Comparison of ENCODE assay signal across 19 cellular contexts in the genomic region with DNA sequence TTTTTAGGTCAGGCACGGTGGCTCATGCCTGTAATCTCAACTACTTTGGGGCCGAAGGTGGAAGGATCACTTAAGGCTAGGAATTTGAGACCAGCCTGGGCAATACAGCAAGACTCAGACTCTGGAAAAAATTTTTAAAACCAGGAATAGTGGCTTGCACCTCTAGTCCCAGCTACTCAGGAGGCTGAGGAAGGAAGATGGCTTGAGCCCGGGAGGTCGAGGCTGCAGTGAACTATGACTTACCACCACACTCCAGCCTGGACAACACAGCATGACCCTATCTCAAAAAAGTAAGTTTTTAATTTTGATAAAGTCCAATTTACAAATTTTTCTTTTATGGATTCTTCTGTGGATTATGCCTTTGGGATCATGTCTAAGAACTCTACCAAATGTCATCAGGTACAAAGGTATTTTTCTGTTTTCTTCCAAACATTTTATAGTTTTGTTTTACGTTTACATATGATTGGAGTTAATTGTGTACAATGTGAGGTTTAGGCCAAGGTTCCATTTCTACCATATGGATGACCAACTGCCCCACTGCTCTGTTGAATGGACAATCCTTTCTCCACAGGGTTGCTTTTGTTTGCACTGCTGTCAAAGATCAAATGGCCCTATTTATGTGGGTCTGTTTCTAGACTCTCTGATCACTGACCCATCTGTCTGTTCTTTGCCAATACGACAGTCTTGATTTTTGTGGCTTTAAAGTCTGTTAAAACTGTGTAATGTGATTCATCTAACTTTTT. TPM values are rescaled to one million over a fixed set of nuclear protein-coding genes. Genes with fewer than 3 reads are reported as not detected.
DNase-seq lines count a peak whose midpoint lies in the region; ATAC-seq and TF ChIP-seq lines count a peak whose summit lies in the region.
"Had no signal": no experiment of that assay in that cellular context is flagged by ENCODE, and none has a peak within 500 bp of the region (broad histone marks: within the 10 kb centered on the region; RNA-seq: fewer than 3 reads in every experiment).

No MANE protein-coding gene starts in this region.

- ATAC-seq in stimulated activated naive CD8-positive, alpha-beta T cell treated with anti-CD3 and anti-CD28 coated beads, Interleukin-15, Interleukin-2, amounts not matched to agents 100 U/mL and 50 U/mL, for 24 hours = no peak
- no peak for ATAC-seq in Panc1
- ATAC-seq in aorta (ENCODE audit: low FRiP score) = no peak
- no peak for ATAC-seq in GM23338
- ATAC-seq: left colon; stimulated activated memory B cell treated with anti-CD40 and anti-IgM and Interleukin-4, amounts not matched to agents 10 μg/mL and 1 μg/mL and 100 μg/mL, for 72 hours had no signal

- H3K4me1 ChIP-seq in Panc1 (ENCODE audit: control insufficient read depth, insufficient read depth, low read length) (no peaks in the 10 kb centered on the region; the same call in none of the 2 replicates), aorta (ENCODE audit: control insufficient read depth in 1 of 2, insufficient read depth in 2 of 2, low read length in 2 of 2) (peaks cover 0 to 2% of the 10 kb centered on the region in 2 donors), GM23338 (ENCODE audit: insufficient read depth) (peaks cover 16% of the 10 kb centered on the region; the same call in 1 of the 2 replicates), tibial artery (peaks cover 4 to 38% (median 17%) of the 10 kb centered on the region in 4 donors)

- no peak overlapping the region for H3K4me3 ChIP-seq in Panc1 (ENCODE audit: low read depth in 2 of 2, low read length in 2 of 2)
- H3K4me3 ChIP-seq in aorta (ENCODE audit: low read length in 2 of 2) = no peak overlapping the region
- no peak overlapping the region for H3K4me3 ChIP-seq in GM23338
- H3K4me3 ChIP-seq in tibial artery = no peak overlapping the region
- H3K4me3 ChIP-seq: transverse colon had no signal

- no peaks in the 10 kb centered on the region for H3K9me3 Mint-ChIP-seq in stimulated activated naive CD8-positive, alpha-beta T cell treated with anti-CD3 and anti-CD28 coated beads, Interleukin-15, Interleukin-2, amounts not matched to agents 100 ng/mL and 50 ng/mL, for 24 hours
- H3K9me3 Mint-ChIP-seq in immature natural killer cell (no peaks in the 10 kb centered on the region), GM23338 (peaks cover 9% of the 10 kb centered on the region)

- peaks cover 70% of the 10 kb centered on the region for H3K4me1 Mint-ChIP-seq in stimulated activated naive CD8-positive, alpha-beta T cell treated with anti-CD3 and anti-CD28 coated beads, Interleukin-15, Interleukin-2, amounts not matched to agents 100 ng/mL and 50 ng/mL, for 24 hours (ENCODE audit: low read depth)
- H3K4me1 Mint-ChIP-seq in immature natural killer cell (peaks cover 74 to 76% of the 10 kb centered on the region in 2 donors), GM23338 (peaks cover 16% of the 10 kb centered on the region)

- peaks cover 66% of the 10 kb centered on the region for H3K36me3 Mint-ChIP-seq in stimulated activated naive CD8-positive, alpha-beta T cell treated with anti-CD3 and anti-CD28 coated beads, Interleukin-15, Interleukin-2, amounts not matched to agents 100 ng/mL and 50 ng/mL, for 24 hours (ENCODE audit: low read depth)
- peaks cover 11 to 29% (median 16%) of the 10 kb centered on the region in 3 donors for H3K36me3 Mint-ChIP-seq in immature natural killer cell
- peaks cover 75% of the 10 kb centered on the region for H3K36me3 Mint-ChIP-seq in GM23338 (ENCODE audit: low read depth)

- peaks cover 88% of the 10 kb centered on the region for H3K79me2 ChIP-seq in GM23338 (replicated peaks; ENCODE audit: insufficient read depth)

- TSS peak; percentile 55 for BruUV-seq in Panc1 (replicated peaks; lab: Mats Ljungman, UMichigan)

- peak overlapping the region; percentile 70 for H3K27ac Mint-ChIP-seq in stimulated activated naive CD8-positive, alpha-beta T cell treated with anti-CD3 and anti-CD28 coated beads, Interleukin-15, Interleukin-2, amounts not matched to agents 100 ng/mL and 50 ng/mL, for 24 hours
- H3K27ac Mint-ChIP-seq in immature natural killer cell (peak overlapping the region in 5 of 6 donors; percentile 18 to 79 (median 55)), GM23338 (no peak overlapping the region)
- H3K27ac Mint-ChIP-seq: stimulated activated memory B cell treated with anti-CD40 and anti-IgM and Interleukin-4, amounts not matched to agents 10 μg/mL and 1 μg/mL and 100 μg/mL, for 72 hours had no signal

- H2AFZ ChIP-seq in GM23338 = no peak overlapping the region

- POLR2A ChIA-PET in Panc1 (lab: Charles Lee) = interaction anchor here (0.7 kb wide), 1 partner anchor 55 kb away, joined by 3 read pairs; no protein-coding TSS in a partner anchor

- H3F3A ChIP-seq in GM23338 (replicated peaks; ENCODE audit: low read depth) = peaks cover 33% of the 10 kb centered on the region

- H3K36me3 ChIP-seq in Panc1 (ENCODE audit: control insufficient read depth, insufficient read depth, low read length) (peaks cover 2% of the 10 kb centered on the region), aorta (ENCODE audit: control insufficient read depth in 1 of 2, insufficient read depth in 2 of 2, low read length in 1 of 2) (peaks cover 3 to 11% of the 10 kb centered on the region in 2 donors), GM23338 (ENCODE audit: insufficient read depth) (peaks cover 40% of the 10 kb centered on the region), tibial artery (peaks cover 61 to 74% (median 71%) of the 10 kb centered on the region in 3 donors)

- CTCF ChIA-PET in Panc1 (lab: Charles Lee) = no interaction called here

- intact Hi-C loops in Panc1 (cut with micrococcal nuclease; ENCODE audit: unreplicated experiment) (no loop called here), aorta (cut with DNase I) (no loop called here), tibial artery (cut with DNase I; ENCODE audit: low total_unique reads) (no loop called here)

- in situ Hi-C loops in Panc1 (cut with HindIII; ENCODE audit: low pct_unique_long_range_greater_than_20kb, low sequenced_read_pairs) = no loop called here

- H4K20me1 ChIP-seq in GM23338 (replicated peaks; ENCODE audit: insufficient read depth) = peaks cover 52% of the 10 kb centered on the region

- 95% methylated on average over 6 of the region's 6 CpGs for WGBS in aorta, 2 donors

- H3K27me3 ChIP-seq in Panc1 (ENCODE audit: control insufficient read depth, insufficient read depth, low read length) (no peaks in the 10 kb centered on the region), aorta (ENCODE audit: control insufficient read depth in 1 of 2, insufficient read depth in 2 of 2, low read length in 1 of 2) (no peaks in the 10 kb centered on the region), GM23338 (ENCODE audit: insufficient read depth) (no peaks in the 10 kb centered on the region), tibial artery (no peaks in the 10 kb centered on the region)
- H3K27me3 ChIP-seq: transverse colon had no signal

- TF ChIP-seq CTCF in Panc1 (IDR thresholded peaks at IDR 0.05) (no peak), GM23338 (conservative IDR thresholded peaks at IDR 0.05; ENCODE audit: low read depth in 2 of 2) (no peak), tibial artery (IDR thresholded peaks at IDR 0.05) (no peak)

- no peak overlapping the region for H3K4me2 ChIP-seq in GM23338

- H3K9me2 ChIP-seq in GM23338 (ENCODE audit: insufficient read depth) = no peaks in the 10 kb centered on the region

- no peak overlapping the region for H3K4me3 Mint-ChIP-seq in stimulated activated naive CD8-positive, alpha-beta T cell treated with anti-CD3 and anti-CD28 coated beads, Interleukin-15, Interleukin-2, amounts not matched to agents 100 ng/mL and 50 ng/mL, for 24 hours
- H3K4me3 Mint-ChIP-seq in immature natural killer cell (peak overlapping the region in 3 of 5 donors; percentile 1 to 38 (median 1)), GM23338 (no peak overlapping the region)
- H3K4me3 Mint-ChIP-seq: stimulated activated memory B cell treated with anti-CD40 and anti-IgM and Interleukin-4, amounts not matched to agents 10 μg/mL and 1 μg/mL and 100 μg/mL, for 72 hours had no signal

- H3K9me3 ChIP-seq in Panc1 (ENCODE audit: control insufficient read depth, insufficient read depth, low read depth, low read length) = no peaks in the 10 kb centered on the region
- peaks cover 8% of the 10 kb centered on the region for H3K9me3 ChIP-seq in aorta (ENCODE audit: control insufficient read depth, low read length)
- H3K9me3 ChIP-seq in tibial artery = peaks cover 0 to 40% (median 12%) of the 10 kb centered on the region in 3 donors
- H3K9me3 ChIP-seq: transverse colon had no signal

- no peak for DNase-seq in stimulated activated naive CD8-positive, alpha-beta T cell treated with anti-CD3 and anti-CD28 coated beads, Interleukin-15, Interleukin-2, amounts not matched to agents 100 U/mL and 50 U/mL, for 24 hours
- DNase-seq in Panc1 (ENCODE audit: low read depth, low spot score) (no peak), immature natural killer cell (no peak), aorta (peak; percentile 1 to 9), GM23338 (ENCODE audit: low spot score) (no peak), substantia nigra (lab: John Stamatoyannopoulos, UW) (no peak), tibial artery (no peak)
- DNase-seq: activated naive CD4-positive, alpha-beta T cell treated with anti-CD3 and anti-CD28 coated beads, Interleukin-2, amount 50 U/mL, for 16 hours; COR-L47; effector memory CD4-positive, alpha-beta T cell; HCEC 1CT; left colon; NCI-H2107; NCI-H524; transverse colon had no signal

- H3K27me3 Mint-ChIP-seq in stimulated activated naive CD8-positive, alpha-beta T cell treated with anti-CD3 and anti-CD28 coated beads, Interleukin-15, Interleukin-2, amounts not matched to agents 100 ng/mL and 50 ng/mL, for 24 hours = no peaks in the 10 kb centered on the region
- H3K27me3 Mint-ChIP-seq in immature natural killer cell (ENCODE audit: low read depth in 3 of 3) (peaks cover 9 to 16% (median 11%) of the 10 kb centered on the region in 3 donors), GM23338 (ENCODE audit: insufficient read depth, low read depth, poor library complexity) (peaks cover 22% of the 10 kb centered on the region)
- H3K27me3 Mint-ChIP-seq: stimulated activated memory B cell treated with anti-CD40 and anti-IgM and Interleukin-4, amounts not matched to agents 10 μg/mL and 1 μg/mL and 100 μg/mL, for 72 hours had no signal

- no peak overlapping the region for H3K27ac ChIP-seq in Panc1 (ENCODE audit: low read length)
- H3K27ac ChIP-seq in aorta (ENCODE audit: low read depth in 1 of 2, low read length in 2 of 2) = no peak overlapping the region
- H3K27ac ChIP-seq in GM23338 (ENCODE audit: low read depth) = no peak overlapping the region
- no peak overlapping the region for H3K27ac ChIP-seq in substantia nigra (ENCODE audit: low read depth, low read length, poor library complexity, severe bottlenecking)
- no peak overlapping the region for H3K27ac ChIP-seq in tibial artery
- H3K27ac ChIP-seq: transverse colon had no signal

RNA-seq across cellular contexts. Expression of gene CPLX1, which starts 48.2 kb away (rescaled TPM):
- total RNA-seq in Panc1 (2021; ENCODE audit: unreplicated experiment) = 6.7 TPM
- 15.0 TPM for polyA plus RNA-seq in Panc1 (2012; ENCODE audit: insufficient read length)
- polyA plus RNA-seq in immature natural killer cell = not detected
- total RNA-seq in aorta = 10 to 100 TPM in 1 of 2 donors, 1 to 10 TPM in 1; 5.2 to 13.7 TPM
- polyA plus RNA-seq in aorta = under 1 TPM; 0.13 to 0.50 TPM
- total RNA-seq in GM23338 (2014; rRNA removed; shearing (Covaris generic)) = 0.58 and 0.97 TPM in 2 replicates
- polyA plus RNA-seq in GM23338 (2016; fragmentation: Nextera tagmentation; extraction: Ambion mirVana) = 0.86 and 1.1 TPM in 2 replicates
- total RNA-seq: Daoy, M059J had no signal

Comparison
In these comparisons a context has a peak if more than half of its experiments do, and no peak if none do; other contexts are left out.
1. H3K4me3 Mint-ChIP-seq: peak in immature natural killer cell (3 of 5); none in stimulated activated naive CD8-positive, alpha-beta T cell treated with anti-CD3 and anti-CD28 coated beads, Interleukin-15, Interleukin-2, amounts not matched to agents 100 ng/mL and 50 ng/mL, for 24 hours (single experiment) and GM23338 (single experiment).
2. DNase-seq: peak in aorta (2 of 2); none in stimulated activated naive CD8-positive, alpha-beta T cell treated with anti-CD3 and anti-CD28 coated beads, Interleukin-15, Interleukin-2, amounts not matched to agents 100 U/mL and 50 U/mL, for 24 hours (single experiment), Panc1 (single experiment), immature natural killer cell (0 of 3), GM23338 (single experiment), substantia nigra (0 of 49) and tibial artery (0 of 2).